ENCODE assay signal across 26 cellular contexts in the genomic region with DNA sequence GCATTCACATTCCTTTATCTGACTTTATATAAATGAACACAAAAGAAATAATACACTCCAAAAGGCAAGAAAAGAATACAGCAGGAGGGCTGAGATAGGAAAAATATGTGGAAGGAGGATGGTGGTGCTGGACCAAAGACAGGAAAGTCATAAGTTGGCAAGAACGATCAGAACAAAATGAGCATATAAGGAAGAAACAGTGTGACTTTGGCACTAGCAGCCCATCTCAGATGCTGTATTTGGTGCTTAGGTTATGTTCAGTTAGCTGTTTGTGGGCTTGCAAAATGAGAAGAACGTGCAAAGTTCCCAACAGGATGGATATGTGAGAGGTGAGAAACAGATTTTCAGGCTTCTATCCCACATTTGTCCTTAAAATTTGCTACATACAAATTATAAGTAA.
DNase-seq lines count a peak whose midpoint lies in the region; ATAC-seq, FAIRE-seq and TF ChIP-seq lines count a peak whose summit lies in the region.
"Had no signal": no experiment of that assay in that cellular context is flagged by ENCODE, and none has a peak within 500 bp of the region (broad histone marks: within the 10 kb centered on the region; RNA-seq: fewer than 3 reads in every experiment).

No MANE protein-coding gene starts in this region.

- no peaks in the 10 kb centered on the region for H3K9me3 Mint-ChIP-seq in nephron
- peaks cover 5 to 11% of the 10 kb centered on the region in 2 donors for H3K9me3 Mint-ChIP-seq in stimulated activated naive CD8-positive, alpha-beta T cell treated with anti-CD3 and anti-CD28 coated beads, Interleukin-15, amount 100 ng/mL, for 72 hours
- H3K9me3 Mint-ChIP-seq in activated T-helper 1 cell treated with anti-CD3 and anti-CD28 coated beads, Interleukin-12 subunit alpha, Interleukin-12 subunit beta, Interleukin-2, Interleukin-4 antibody, amounts not matched to agents 30 ng/mL and 10 ng/mL and 1 ng/mL, durations not matched to agents 14 hours and 24 hours and 36 hours: no peaks in the 10 kb centered on the region

- H3K36me3 Mint-ChIP-seq in nephron (ENCODE audit: low read depth): no peaks in the 10 kb centered on the region
- H3K36me3 Mint-ChIP-seq in activated T-helper 1 cell treated with anti-CD3 and anti-CD28 coated beads, Interleukin-12 subunit alpha, Interleukin-12 subunit beta, Interleukin-2, Interleukin-4 antibody, amounts not matched to agents 30 ng/mL and 10 ng/mL and 1 ng/mL, durations not matched to agents 14 hours and 24 hours and 36 hours (ENCODE audit: low read depth): no peaks in the 10 kb centered on the region
- H3K36me3 Mint-ChIP-seq: activated naive CD8-positive, alpha-beta T cell; CD14-positive monocyte had no signal

- H3K4me2 ChIP-seq in OCI-LY7 (ENCODE audit: low read length) (no peak overlapping the region), endothelial cell of umbilical vein (ENCODE audit: insufficient read depth, low read length) (no peak overlapping the region)

- no peaks in the 10 kb centered on the region for H3K79me2 ChIP-seq in OCI-LY7 (ENCODE audit: insufficient read depth, low read depth, low read length)
- no peaks in the 10 kb centered on the region for H3K79me2 ChIP-seq in endothelial cell of umbilical vein (ENCODE audit: control insufficient read depth, insufficient read depth, low read length)

- DNase-seq in OCI-LY7 (ENCODE audit: low spot score): no peak
- DNase-seq in endothelial cell of umbilical vein (ENCODE audit: low read depth, low spot score): no peak
- no peak for DNase-seq in stimulated activated naive CD8-positive, alpha-beta T cell treated with anti-CD3 and anti-CD28 coated beads, Interleukin-15, amount 100 ng/mL, for 72 hours
- no peak for DNase-seq in ovary
- no peak for DNase-seq in activated T-helper 1 cell treated with anti-CD3 and anti-CD28 coated beads, Interleukin-12 subunit alpha, Interleukin-12 subunit beta, Interleukin-2, Interleukin-4 antibody, amounts not matched to agents 30 ng/mL and 10 ng/mL and 1 ng/mL, durations not matched to agents 14 hours and 24 hours and 36 hours (ENCODE audit: low spot score)
- DNase-seq: activated CD8-positive, alpha-beta T cell treated with anti-CD3 and anti-CD28 coated beads, Interleukin-2, amount 10 ng/mL, durations not matched to agents 7 days and 5 days; activated effector memory CD4-positive, alpha-beta T cell treated with Interleukin-2 at 50 U/mL for 16 hours; body of pancreas; DMS79 treated with DMSO at 0.1 percent for 48 hours; foreskin melanocyte; GF-D8; KG1; left colon; MG63; NCI-H1417 treated with DMSO at 0.1 percent for 48 hours; NCI-H2081; NCI-H226; RPMI8226; stomach; upper lobe of left lung had no signal

- no peaks in the 10 kb centered on the region for H3K9me3 ChIP-seq in OCI-LY7 (ENCODE audit: low read length)
- H3K9me3 ChIP-seq in endothelial cell of umbilical vein (replicated peaks; ENCODE audit: control insufficient read depth, insufficient read depth, low read length): no peaks in the 10 kb centered on the region
- H3K9me3 ChIP-seq in ovary: no peaks in the 10 kb centered on the region
- H3K9me3 ChIP-seq: body of pancreas, MG63, stomach, upper lobe of left lung had no signal

- intact Hi-C loops in OCI-LY7 (cut with micrococcal nuclease; ENCODE audit: unreplicated experiment) (no loop called here), endothelial cell of umbilical vein (cut with micrococcal nuclease) (no loop called here), ovary (cut with DNase I) (no loop called here)
- intact Hi-C loops in activated T-helper 1 cell treated with anti-CD3 and anti-CD28 coated beads, Interleukin-12 subunit alpha, Interleukin-12 subunit beta, Interleukin-2, Interleukin-4 antibody, amounts not matched to agents 30 ng/mL and 10 ng/mL and 1 ng/mL, durations not matched to agents 14 hours and 24 hours and 36 hours (cut with micrococcal nuclease): no loop called here

- H4K20me1 ChIP-seq in OCI-LY7 (ENCODE audit: insufficient read depth, low read length): no peaks in the 10 kb centered on the region
- H4K20me1 ChIP-seq in endothelial cell of umbilical vein (replicated peaks; ENCODE audit: control insufficient read depth, extremely low read depth, insufficient read depth, low read length): no peaks in the 10 kb centered on the region

- TF ChIP-seq CTCF in OCI-LY7 (conservative IDR thresholded peaks at IDR 0.05; ENCODE audit: low read length) (no peak), endothelial cell of umbilical vein (IDR thresholded peaks at IDR 0.05; ENCODE audit: extremely low read depth in 1 of 2, insufficient read depth in 1 of 2, low read depth in 1 of 2, low read length in 2 of 2) (no peak), nephron (IDR thresholded peaks at IDR 0.05; ENCODE audit: unreplicated experiment in 3 of 3) (no peak), ovary (IDR thresholded peaks at IDR 0.05) (no peak)

- H3K27me3 ChIP-seq in endothelial cell of umbilical vein (ENCODE audit: control insufficient read depth in 2 of 2, insufficient read depth in 2 of 2, low read length in 2 of 2) (no peaks in the 10 kb centered on the region), ovary (no peaks in the 10 kb centered on the region)
- H3K27me3 ChIP-seq: MG63, stomach, upper lobe of left lung had no signal

- H3K36me3 ChIP-seq in OCI-LY7 (ENCODE audit: insufficient read depth, low read length) (no peaks in the 10 kb centered on the region), endothelial cell of umbilical vein (ENCODE audit: control insufficient read depth in 2 of 2, extremely low read depth in 1 of 2, insufficient read depth in 2 of 2, low read length in 2 of 2) (no peaks in the 10 kb centered on the region), ovary (no peaks in the 10 kb centered on the region)
- H3K36me3 ChIP-seq: MG63, stomach, upper lobe of left lung had no signal

- BruUV-seq in OCI-LY7 (replicated peaks; lab: Mats Ljungman, UMichigan): no TSS peak
- BruUV-seq in endothelial cell of umbilical vein (replicated peaks; lab: Mats Ljungman, UMichigan): no TSS peak

- no peak overlapping the region for H3K9ac ChIP-seq in endothelial cell of umbilical vein (replicated peaks; ENCODE audit: extremely low read depth, insufficient read depth, low read length)

- TF ChIP-seq POLR2A in endothelial cell of umbilical vein (IDR thresholded peaks at IDR 0.05; ENCODE audit: low read depth, low read length) (no peak), ovary (IDR thresholded peaks at IDR 0.05) (no peak)

- H3K9me1 ChIP-seq in endothelial cell of umbilical vein (replicated peaks; ENCODE audit: control insufficient read depth, extremely low read depth, insufficient read depth, low read length): no peaks in the 10 kb centered on the region

- H3K4me3 ChIP-seq in OCI-LY7 (ENCODE audit: low read depth, low read length, poor library complexity, severe bottlenecking) (no peak overlapping the region), endothelial cell of umbilical vein (replicated peaks in 1 of 3; ENCODE audit: insufficient read depth in 1 of 3, low read depth in 1 of 3, low read length in 3 of 3) (no peak overlapping the region), ovary (no peak overlapping the region)
- H3K4me3 ChIP-seq: body of pancreas, MG63, stomach, upper lobe of left lung had no signal

- H2AFZ ChIP-seq in OCI-LY7 (ENCODE audit: low read length) (0 out of 2 replicates have a peak overlapping the region, but pooled peaks have one; percentile 12), endothelial cell of umbilical vein (ENCODE audit: low read depth, low read length) (peak overlapping the region; percentile 31)

- H3K27ac Mint-ChIP-seq in nephron: peak overlapping the region in 2 of 3 experiments; percentile 58 to 81
- H3K27ac Mint-ChIP-seq in stimulated activated naive CD8-positive, alpha-beta T cell treated with anti-CD3 and anti-CD28 coated beads, Interleukin-15, amount 100 ng/mL, for 72 hours: no peak overlapping the region
- no peak overlapping the region for H3K27ac Mint-ChIP-seq in activated T-helper 1 cell treated with anti-CD3 and anti-CD28 coated beads, Interleukin-12 subunit alpha, Interleukin-12 subunit beta, Interleukin-2, Interleukin-4 antibody, amounts not matched to agents 30 ng/mL and 10 ng/mL and 1 ng/mL, durations not matched to agents 14 hours and 24 hours and 36 hours
- H3K27ac Mint-ChIP-seq: activated CD8-positive, alpha-beta T cell treated with anti-CD3 and anti-CD28 coated beads, Interleukin-2, amount 10 ng/mL, durations not matched to agents 7 days and 5 days; activated naive CD8-positive, alpha-beta T cell; CD14-positive monocyte had no signal

- H3K27me3 Mint-ChIP-seq in nephron (ENCODE audit: low read depth): no peaks in the 10 kb centered on the region
- no peaks in the 10 kb centered on the region for H3K27me3 Mint-ChIP-seq in stimulated activated naive CD8-positive, alpha-beta T cell treated with anti-CD3 and anti-CD28 coated beads, Interleukin-15, amount 100 ng/mL, for 72 hours
- no peaks in the 10 kb centered on the region for H3K27me3 Mint-ChIP-seq in activated T-helper 1 cell treated with anti-CD3 and anti-CD28 coated beads, Interleukin-12 subunit alpha, Interleukin-12 subunit beta, Interleukin-2, Interleukin-4 antibody, amounts not matched to agents 30 ng/mL and 10 ng/mL and 1 ng/mL, durations not matched to agents 14 hours and 24 hours and 36 hours (ENCODE audit: insufficient read depth)
- H3K27me3 Mint-ChIP-seq: activated naive CD8-positive, alpha-beta T cell had no signal

- dilution Hi-C loops in endothelial cell of umbilical vein (cut with MboI; ENCODE audit: extremely low pct_ligation_motif_present, low sequenced_read_pairs): no loop called here

- no peak for TF ChIP-seq EP300 in ovary (IDR thresholded peaks at IDR 0.05)

- CTCF ChIA-PET in OCI-LY7 (lab: Charles Lee; ENCODE audit: unreplicated experiment): interaction anchor here (0.5 kb wide), 1 partner anchor 15 kb away, joined by 3 read pairs; no protein-coding TSS in a partner anchor
- CTCF ChIA-PET in endothelial cell of umbilical vein (lab: Charles Lee): interaction anchor here (1.2 kb wide), 1 partner anchor 18 kb away, joined by 3 read pairs; no protein-coding TSS in a partner anchor

- H3K4me1 ChIP-seq in OCI-LY7 (ENCODE audit: insufficient read depth, low read length, poor library complexity, severe bottlenecking): no peaks in the 10 kb centered on the region
- H3K4me1 ChIP-seq in endothelial cell of umbilical vein (ENCODE audit: control insufficient read depth, extremely low read depth, insufficient read depth, low read length): no peaks in the 10 kb centered on the region
- H3K4me1 ChIP-seq in ovary (ENCODE audit: insufficient read depth): no peaks in the 10 kb centered on the region
- H3K4me1 ChIP-seq: body of pancreas, upper lobe of left lung had no signal

- POLR2A ChIA-PET in OCI-LY7 (lab: Charles Lee): no interaction called here
- POLR2A ChIA-PET in endothelial cell of umbilical vein (lab: Charles Lee): no interaction called here

- peaks cover 11% of the 10 kb centered on the region for H3K4me1 Mint-ChIP-seq in nephron
- no peaks in the 10 kb centered on the region for H3K4me1 Mint-ChIP-seq in stimulated activated naive CD8-positive, alpha-beta T cell treated with anti-CD3 and anti-CD28 coated beads, Interleukin-15, amount 100 ng/mL, for 72 hours
- H3K4me1 Mint-ChIP-seq in activated T-helper 1 cell treated with anti-CD3 and anti-CD28 coated beads, Interleukin-12 subunit alpha, Interleukin-12 subunit beta, Interleukin-2, Interleukin-4 antibody, amounts not matched to agents 30 ng/mL and 10 ng/mL and 1 ng/mL, durations not matched to agents 14 hours and 24 hours and 36 hours (ENCODE audit: low read depth): no peaks in the 10 kb centered on the region
- H3K4me1 Mint-ChIP-seq: CD14-positive monocyte had no signal

- no peak overlapping the region for H3K27ac ChIP-seq in OCI-LY7 (ENCODE audit: low read depth, low read length, poor library complexity, severe bottlenecking)
- H3K27ac ChIP-seq in endothelial cell of umbilical vein (ENCODE audit: insufficient read depth, low read depth, low read length): no peak overlapping the region
- H3K27ac ChIP-seq in ovary: no peak overlapping the region
- H3K27ac ChIP-seq: body of pancreas, stomach, upper lobe of left lung had no signal

- WGBS in ovary, 3 donors: 4 to 9% (median 7%) methylated on average over 2 of the region's 2 CpGs

- no peak for ATAC-seq in stimulated activated naive CD8-positive, alpha-beta T cell treated with anti-CD3 and anti-CD28 coated beads, Interleukin-15, amount 100 ng/mL, for 72 hours
- no peak for ATAC-seq in HG03175 (IDR thresholded peaks at IDR 0.05; ENCODE audit: unreplicated experiment)
- ATAC-seq: activated CD8-positive, alpha-beta T cell treated with anti-CD3 and anti-CD28 coated beads, Interleukin-2, amount 10 ng/mL, durations not matched to agents 7 days and 5 days; body of pancreas; HCT116; left colon had no signal

- H3K4me3 Mint-ChIP-seq in nephron: peak overlapping the region in 1 of 3 experiments; percentile 0
- no peak overlapping the region for H3K4me3 Mint-ChIP-seq in stimulated activated naive CD8-positive, alpha-beta T cell treated with anti-CD3 and anti-CD28 coated beads, Interleukin-15, amount 100 ng/mL, for 72 hours
- H3K4me3 Mint-ChIP-seq in activated T-helper 1 cell treated with anti-CD3 and anti-CD28 coated beads, Interleukin-12 subunit alpha, Interleukin-12 subunit beta, Interleukin-2, Interleukin-4 antibody, amounts not matched to agents 30 ng/mL and 10 ng/mL and 1 ng/mL, durations not matched to agents 14 hours and 24 hours and 36 hours: no peak overlapping the region
- H3K4me3 Mint-ChIP-seq: activated CD8-positive, alpha-beta T cell treated with anti-CD3 and anti-CD28 coated beads, Interleukin-2, amount 10 ng/mL, durations not matched to agents 7 days and 5 days; activated naive CD8-positive, alpha-beta T cell; CD14-positive monocyte had no signal

- FAIRE-seq in endothelial cell of umbilical vein (lab: Jason Lieb, UNC): no peak
- FAIRE-seq: GM19239 had no signal

- H3K9me2 ChIP-seq in OCI-LY7 (ENCODE audit: insufficient read depth, low read length): no peaks in the 10 kb centered on the region

Comparison
In these comparisons a context has a peak if more than half of its experiments do, and no peak if none do; other contexts are left out.
1. H3K27ac Mint-ChIP-seq: peak in nephron (2 of 3); none in stimulated activated naive CD8-positive, alpha-beta T cell treated with anti-CD3 and anti-CD28 coated beads, Interleukin-15, amount 100 ng/mL, for 72 hours (0 of 2) and activated T-helper 1 cell treated with anti-CD3 and anti-CD28 coated beads, Interleukin-12 subunit alpha, Interleukin-12 subunit beta, Interleukin-2, Interleukin-4 antibody, amounts not matched to agents 30 ng/mL and 10 ng/mL and 1 ng/mL, durations not matched to agents 14 hours and 24 hours and 36 hours (single experiment).